In genomic region chr14:24195186-24196070, GRCh38 we compare ENCODE assay signal across 8 cellular contexts. TPM values are rescaled to one million over a fixed set of nuclear protein-coding genes. Genes with fewer than 3 reads are reported as not detected.
DNase-seq lines count a peak whose midpoint lies in the region; ATAC-seq lines count a peak whose summit lies in the region.

Gene TM9SF1 (minus strand): TSS chr14:24195441. CDS start chr14:24195019, 422 bp downstream.

- H3K36me3 ChIP-seq in endocrine pancreas (ENCODE audit: control insufficient read depth, insufficient read depth, low read length) (no peaks in the 10 kb centered on the region), mesodermal cell (ENCODE audit: control insufficient read depth, insufficient read depth, low read length) (peaks cover 48% of the 10 kb centered on the region)

- H3K9me3 ChIP-seq in endocrine pancreas (ENCODE audit: control insufficient read depth, low read length): no peaks in the 10 kb centered on the region
- H3K9me3 ChIP-seq in mesodermal cell (ENCODE audit: control insufficient read depth, low read length): no peaks in the 10 kb centered on the region

- peak; percentile 71 for ATAC-seq in GM19467 (IDR thresholded peaks at IDR 0.05; ENCODE audit: unreplicated experiment)

- H3K4me1 ChIP-seq in endocrine pancreas (ENCODE audit: control insufficient read depth, insufficient read depth, low read length) (peaks cover 3% of the 10 kb centered on the region), mesodermal cell (ENCODE audit: control insufficient read depth, insufficient read depth, low read length, poor library complexity, severe bottlenecking) (peaks cover 3% of the 10 kb centered on the region)

- no peaks in the 10 kb centered on the region for H3K27me3 ChIP-seq in endocrine pancreas (ENCODE audit: control insufficient read depth, insufficient read depth, low read length)

- peak within 1 kb of the TSS; percentile 98 for H3K27ac ChIP-seq in mesodermal cell (ENCODE audit: low read depth, low read length, severe bottlenecking)

- DNase-seq in COLO668 (lab: John Stamatoyannopoulos, UW; ENCODE audit: unreplicated experiment): peak; percentile 95
- peak; percentile 86 for DNase-seq in HPDE6-E6E7 (ENCODE audit: extremely low spot score)
- DNase-seq in NOMO-1 (lab: John Stamatoyannopoulos, UW; ENCODE audit: unreplicated experiment in 2 of 2): peak; percentile 78 to 80
- peak; percentile 72 to 84 (median 75) for DNase-seq in activated CD8-positive, alpha-beta memory T cell treated with anti-CD3 and anti-CD28 coated beads for 48 hours (ENCODE audit: low read depth in 2 of 3, low spot score in 2 of 3)
- DNase-seq in stimulated activated CD8-positive, alpha-beta memory T cell treated with anti-CD3 and anti-CD28 coated beads, Interleukin-15, amount 100 ng/mL, for 24 hours (ENCODE audit: low read depth): peak; percentile 76

- H3K4me3 ChIP-seq in endocrine pancreas (ENCODE audit: control insufficient read depth, insufficient read depth, low read length): peak within 1 kb of the TSS; percentile 84
- peak within 1 kb of the TSS; percentile 78 for H3K4me3 ChIP-seq in mesodermal cell (ENCODE audit: extremely low read depth, insufficient read depth, low read length, poor library complexity, severe bottlenecking)

- 1% methylated on average over 75 to 78 of the region's 89 CpGs for WGBS in mesodermal cell (ENCODE audit: insufficient coverage in 2 of 2), 2 experiments

- peak within 1 kb of the TSS; percentile 93 for H3K9ac ChIP-seq in endocrine pancreas (ENCODE audit: control insufficient read depth, insufficient read depth, low read length)

RNA-seq across cellular contexts. Expression of gene TM9SF1, which starts in this region (rescaled TPM):
- 42.1 TPM for polyA plus RNA-seq in mesodermal cell (2013, experiment 1 of 2)
- polyA plus RNA-seq in mesodermal cell (2013, experiment 2 of 2): 37.1 TPM

Comparison
In these comparisons a context has a peak if more than half of its experiments do, and no peak if none do; other contexts are left out.
1. Peak in every context shown above with its lines: DNase-seq, ATAC-seq, H3K4me3 ChIP-seq and H3K27ac ChIP-seq.